ENCODE assay signal across 19 cellular contexts in genomic region chr1:228062085-228062791, GRCh38. TPM values are rescaled to one million over a fixed set of nuclear protein-coding genes. Genes with fewer than 3 reads are reported as not detected.
A peak's percentile ranks its signal among the peaks of the same experiment; 100 is the strongest.
DNase-seq lines count a peak whose midpoint lies in the region; ATAC-seq and TF ChIP-seq lines count a peak whose summit lies in the region.
"Had no signal": no experiment of that assay in that cellular context is flagged by ENCODE, and none has a peak within 500 bp of the region (broad histone marks: within the 10 kb centered on the region; RNA-seq: fewer than 3 reads in every experiment).

No MANE protein-coding gene starts in this region.

- no peak for TF ChIP-seq EP300 in stomach (IDR thresholded peaks at IDR 0.05)

- H3K9me3 ChIP-seq in heart left ventricle (no peaks in the 10 kb centered on the region), right atrium auricular region (no peaks in the 10 kb centered on the region), stomach (no peaks in the 10 kb centered on the region)
- H3K9me3 ChIP-seq: BE2C, MG63 had no signal

- H3K4me1 ChIP-seq in heart left ventricle (peaks cover 0 to 25% (median 6%) of the 10 kb centered on the region in 12 donors), right atrium auricular region (peaks cover 0 to 22% of the 10 kb centered on the region in 2 donors), stomach (peaks cover 20 to 27% (median 25%) of the 10 kb centered on the region in 4 donors)
- H3K4me1 ChIP-seq: BE2C had no signal

- 92 to 97% (median 94%) methylated on average over 4 to 9 of the region's 9 CpGs for whole genome bisulfite sequencing in heart left ventricle, 4 donors
- WGBS in stomach, 5 donors: 85 to 98% (median 96%) methylated on average over 5 to 9 of the region's 9 CpGs

- ATAC-seq in heart left ventricle: no peak
- ATAC-seq in HG03521 (IDR thresholded peaks at IDR 0.05; ENCODE audit: unreplicated experiment): no peak
- no peak for ATAC-seq in HG02678 (IDR thresholded peaks at IDR 0.05; ENCODE audit: unreplicated experiment)

- TF ChIP-seq CTCF in heart left ventricle (IDR thresholded peaks at IDR 0.05): no peak
- TF ChIP-seq CTCF in right atrium auricular region (IDR thresholded peaks at IDR 0.05): no peak
- TF ChIP-seq CTCF in stomach (IDR thresholded peaks at IDR 0.05): no peak

- TF ChIP-seq POLR2A in heart left ventricle (IDR thresholded peaks at IDR 0.05) (no peak), stomach (IDR thresholded peaks at IDR 0.05) (no peak)

- peaks cover 44 to 98% (median 87%) of the 10 kb centered on the region in 9 donors for H3K27me3 ChIP-seq in heart left ventricle
- peaks cover 26 to 43% of the 10 kb centered on the region in 2 donors for H3K27me3 ChIP-seq in right atrium auricular region
- peaks cover 11 to 100% (median 85%) of the 10 kb centered on the region in 3 donors for H3K27me3 ChIP-seq in stomach

- no peak overlapping the region for H3K27ac ChIP-seq in heart left ventricle
- H3K27ac ChIP-seq in right atrium auricular region: no peak overlapping the region
- no peak overlapping the region for H3K27ac ChIP-seq in stomach

- intact Hi-C loops in heart left ventricle (cut with DNase I) (no loop called here), stomach (cut with DNase I; ENCODE audit: low total_unique reads) (no loop called here)

- no peak overlapping the region for H3K4me3 ChIP-seq in heart left ventricle
- H3K4me3 ChIP-seq in right atrium auricular region: no peak overlapping the region
- no peak overlapping the region for H3K4me3 ChIP-seq in stomach
- H3K4me3 ChIP-seq: MG63 had no signal

- DNase-seq in heart left ventricle: peak in 3 of 5 donors; percentile 7 to 57 (median 20)
- DNase-seq in right atrium auricular region (ENCODE audit: low spot score): no peak
- DNase-seq in mesenteric fat pad (ENCODE audit: low spot score): peak; percentile 73
- DNase-seq in stomach: peak; percentile 24
- no peak for DNase-seq in nucleus accumbens (lab: John Stamatoyannopoulos, UW)
- DNase-seq: BE2C; CD4-positive, CD25-positive, alpha-beta regulatory T cell; DMS79; NCI-H1417; NCI-H1694 treated with DMSO at 0.1 percent for 48 hours; NCI-H2081 treated with DMSO at 0.1 percent for 48 hours; NCI-H2171 treated with DMSO at 0.1 percent for 48 hours; NCI-H524 treated with DMSO at 0.1 percent for 48 hours; NCI-H82 had no signal

- H3K36me3 ChIP-seq in heart left ventricle: no peaks in the 10 kb centered on the region
- no peaks in the 10 kb centered on the region for H3K36me3 ChIP-seq in right atrium auricular region
- no peaks in the 10 kb centered on the region for H3K36me3 ChIP-seq in stomach
- H3K36me3 ChIP-seq: BE2C, MG63 had no signal

RNA-seq across cellular contexts. Expression of gene ARF1, which starts 20.3 kb away (rescaled TPM):
- 100 to 1,000 TPM; 271 to 451 (median 310) TPM for total RNA-seq in heart left ventricle
- polyA plus RNA-seq in heart left ventricle: 100 to 1,000 TPM; 217 to 580 TPM
- total RNA-seq in right atrium auricular region: 100 to 1,000 TPM; 375 to 422 TPM
- 352 TPM for total RNA-seq in mesenteric fat pad
- total RNA-seq in stomach: 100 to 1,000 TPM; 111 to 289 (median 131) TPM
- 100 to 1,000 TPM; 230 to 310 (median 271) TPM for polyA plus RNA-seq in stomach

RNA-seq across cellular contexts. Expression of gene C1orf35, which starts 40.9 kb away (rescaled TPM):
- total RNA-seq in heart left ventricle (1 to 10 TPM; 6.2 to 8.4 (median 7.2) TPM), right atrium auricular region (1 to 10 TPM; 4.5 to 4.9 TPM), mesenteric fat pad (5.6 TPM), stomach (10 to 100 TPM in 2 of 5 donors, 1 to 10 TPM in 2, under 1 TPM in 1; 0.58 to 94.7 (median 5.0) TPM)
- polyA plus RNA-seq in heart left ventricle (1 to 10 TPM; 9.8 TPM), stomach (10 to 100 TPM; 12.8 to 30.5 (median 20.0) TPM)

RNA-seq across cellular contexts. Expression of gene MRPL55, which starts 46.9 kb away (rescaled TPM):
- 100 to 1,000 TPM in 2 of 9 donors, 10 to 100 TPM in 7; 35.5 to 125 (median 51.2) TPM for total RNA-seq in heart left ventricle
- polyA plus RNA-seq in heart left ventricle: 100 to 1,000 TPM in 1 of 2 donors, 10 to 100 TPM in 1; 81.5 to 141 TPM
- total RNA-seq in right atrium auricular region: 10 to 100 TPM; 76.6 to 81.2 TPM
- total RNA-seq in mesenteric fat pad: 38.9 TPM
- 100 to 1,000 TPM in 1 of 5 donors, 10 to 100 TPM in 4; 18.7 to 101 (median 77.4) TPM for total RNA-seq in stomach
- polyA plus RNA-seq in stomach: 100 to 1,000 TPM; 136 to 158 (median 156) TPM

RNA-seq across cellular contexts. Expression of gene WNT3A, which starts 55.4 kb away (rescaled TPM):
- total RNA-seq in heart left ventricle (not detected), right atrium auricular region (not detected), mesenteric fat pad (not detected), stomach (not detected)
- polyA plus RNA-seq in heart left ventricle (not detected), stomach (under 1 TPM in 2 of 3 donors, not detected in 1; 0.31 to 0.90 TPM)
- total RNA-seq: A673; CD4-positive, CD25-positive, alpha-beta regulatory T cell; LHCN-M2 had no signal
- polyA plus RNA-seq: CD4-positive, CD25-positive, alpha-beta regulatory T cell had no signal

Comparison
In these comparisons a context has a peak if more than half of its experiments do, and no peak if none do; other contexts are left out.
1. DNase-seq: peak in heart left ventricle (3 of 5), mesenteric fat pad (single experiment) and stomach (single experiment); none in right atrium auricular region (single experiment) and nucleus accumbens (0 of 56).